Comparison of ENCODE assay signal across 8 cellular contexts in the genomic region with DNA sequence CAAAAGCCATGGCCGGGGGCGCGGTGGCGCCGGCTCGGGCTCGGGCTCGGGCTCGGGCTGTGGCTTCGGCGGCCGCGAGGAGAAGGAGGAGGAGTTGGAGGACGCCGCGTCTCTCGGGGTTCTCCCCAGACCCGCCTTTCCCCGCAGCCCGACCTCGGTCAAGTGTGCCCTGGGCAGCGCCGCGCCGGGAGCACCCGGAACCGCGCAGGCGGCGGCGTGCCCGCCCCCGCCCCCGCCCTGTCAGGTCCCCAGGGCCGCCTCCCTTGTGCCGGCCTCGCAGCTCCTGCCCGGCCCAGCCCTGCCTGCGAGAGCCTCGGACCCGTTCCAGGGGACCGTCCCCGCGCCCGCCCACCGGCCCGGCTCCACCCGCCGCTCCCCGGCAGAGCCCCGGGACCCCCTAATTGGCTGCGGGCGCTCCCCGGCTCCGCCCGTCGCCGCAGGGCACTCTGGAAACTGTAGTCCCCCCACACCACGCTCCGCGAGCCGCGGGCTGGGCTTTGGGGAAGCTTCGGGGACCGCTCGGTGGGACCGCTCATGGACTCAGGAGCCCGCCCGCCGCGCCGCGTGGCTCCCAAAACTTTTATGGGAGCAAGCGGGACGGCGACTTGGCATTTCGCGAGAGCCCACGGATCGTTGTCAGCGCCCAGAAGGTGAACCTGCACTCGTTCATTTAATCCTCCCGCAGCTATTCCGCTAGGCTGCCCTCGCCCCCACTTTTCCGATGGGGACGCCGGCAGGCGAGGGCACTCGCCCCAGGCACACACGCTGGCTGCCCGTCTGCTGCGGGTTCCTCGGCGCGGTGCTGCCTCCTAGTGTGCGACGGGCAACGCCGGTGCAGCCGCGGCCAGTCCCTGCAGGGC. TPM values are rescaled to one million over a fixed set of nuclear protein-coding genes. Genes with fewer than 3 reads are reported as not detected.
DNase-seq lines count a peak whose midpoint lies in the region; ATAC-seq and TF ChIP-seq lines count a peak whose summit lies in the region.

A gene (minus strand): TSS at position 192 of the 860 bp plus-strand sequence. CDS start 182 bp downstream, at position 10.

- intact Hi-C loops in CD14-positive monocyte (cut with micrococcal nuclease) = loop anchor here (2.0 to 5.0 kb wide), 6 partner anchors 13 to 94 kb away; a partner anchor contains a TSS
- intact Hi-C loops in left lung (cut with DNase I) = loop anchor here (5.0 to 10.0 kb wide), 2 partner anchors 73 to 81 kb away; no protein-coding TSS in a partner anchor

- peaks cover 29% of the 10 kb centered on the region for H3K4me1 Mint-ChIP-seq in CD14-positive monocyte

- peaks cover 0 to 2% (median 0%) of the 10 kb centered on the region in 7 donors for H3K9me3 Mint-ChIP-seq in CD14-positive monocyte

- H3K36me3 Mint-ChIP-seq in CD14-positive monocyte = peaks cover 24 to 32% of the 10 kb centered on the region in 2 donors

- no peaks in the 10 kb centered on the region for H3K27me3 ChIP-seq in left lung

- H3K4me3 ChIP-seq in left lung = peak within 1 kb of the TSS; percentile 87 to 96

- TF ChIP-seq CTCF in CD14-positive monocyte (IDR thresholded peaks at IDR 0.05) (peak; percentile 92), left lung (IDR thresholded peaks at IDR 0.05) (peak; percentile 87 to 92)

- H3K4me1 ChIP-seq in left lung = peaks cover 11 to 41% of the 10 kb centered on the region in 2 donors

- ATAC-seq in GM19328 (IDR thresholded peaks at IDR 0.05; ENCODE audit: unreplicated experiment) (peak; percentile 72), HG03469 (IDR thresholded peaks at IDR 0.05; ENCODE audit: unreplicated experiment) (peak; percentile 58), left lung (peak; percentile 92)

- peaks cover 0 to 5% (median 1%) of the 10 kb centered on the region in 3 donors for H3K27me3 Mint-ChIP-seq in CD14-positive monocyte (ENCODE audit: low read depth in 3 of 3)

- no peaks in the 10 kb centered on the region for H3K36me3 ChIP-seq in left lung

- H3K27ac Mint-ChIP-seq in CD14-positive monocyte = peak within 1 kb of the TSS; percentile 95 to 100 (median 99)

- no peaks in the 10 kb centered on the region for H3K9me3 ChIP-seq in left lung

- peak within 1 kb of the TSS; percentile 99 to 100 for H3K4me3 Mint-ChIP-seq in CD14-positive monocyte

- DNase-seq in CD14-positive monocyte (ENCODE audit: low spot score) (peak; percentile 91), NCI-H748 (lab: John Stamatoyannopoulos, UW; ENCODE audit: unreplicated experiment) (peak; percentile 93), dedifferentiated amniotic fluid mesenchymal stem cell (ENCODE audit: extremely low spot score) (peak; percentile 84), left lung (peak; percentile 95 to 99)
- peak; percentile 86 for DNase-seq in activated CD4-positive, alpha-beta T cell treated with anti-CD3 and anti-CD28 coated beads, Interleukin-2, amount 50 U/mL, for 1 hour
- DNase-seq in stimulated activated CD4-positive, alpha-beta T cell treated with anti-CD3 and anti-CD28 coated beads, Interleukin-2, amount 100 ng/mL, for 4 hours (ENCODE audit: low read depth) = peak; percentile 84

- H3K27ac ChIP-seq in left lung = peak within 1 kb of the TSS; percentile 84 to 99

RNA-seq across cellular contexts. Expression of the gene that starts here (rescaled TPM):
- 10 to 100 TPM; 21.5 to 47.4 TPM for polyA plus RNA-seq in CD14-positive monocyte
- 10 to 100 TPM; 33.6 to 83.2 TPM for total RNA-seq in left lung

Comparison
In these comparisons a context has a peak if more than half of its experiments do, and no peak if none do; other contexts are left out.
1. Peak in every context shown above with its lines: DNase-seq, ATAC-seq, H3K4me3 ChIP-seq and H3K27ac ChIP-seq.